2 cellular contexts compared by ENCODE assay signal in genomic region chr19:16542894-16543498, GRCh38.
TF ChIP-seq lines count a peak whose summit lies in the region.

No MANE protein-coding gene starts in this region.

TF ChIP-seq in H1, 55 proteins besides CTCF, POLR2A, EP300 and RAD21:
- TF ChIP-seq TAF1 (IDR thresholded peaks at IDR 0.05; ENCODE audit: low read depth, low read length) = no peak
- TF ChIP-seq CREB1 (IDR thresholded peaks at IDR 0.05) = no peak
- no peak for TF ChIP-seq EZH2 (IDR thresholded peaks at IDR 0.05; ENCODE audit: low read depth, low read length, severe bottlenecking)
- no peak for TF ChIP-seq SIX5 (IDR thresholded peaks at IDR 0.05; ENCODE audit: low read depth, low read length)
- TF ChIP-seq SAP30 (IDR thresholded peaks at IDR 0.05; ENCODE audit: insufficient read depth, insufficient replicate concordance, low read length) = no peak
- TF ChIP-seq TCF12 (IDR thresholded peaks at IDR 0.05; ENCODE audit: low read depth, low read length) = no peak
- no peak for TF ChIP-seq GTF2F1 (IDR thresholded peaks at IDR 0.05; ENCODE audit: borderline replicate concordance, low read depth, low read length)
- TF ChIP-seq HDAC2 (IDR thresholded peaks at IDR 0.05; ENCODE audit: borderline replicate concordance in 1 of 2, low read depth in 2 of 2, low read length in 2 of 2) = no peak
- no peak for TF ChIP-seq TAF7 (optimal IDR thresholded peaks at IDR 0.05; ENCODE audit: borderline replicate concordance, low read depth, low read length)
- TF ChIP-seq USF2 (IDR thresholded peaks at IDR 0.05; ENCODE audit: low read length) = no peak
- TF ChIP-seq FOSL1 (IDR thresholded peaks at IDR 0.05; ENCODE audit: insufficient read depth, low read depth, low read length) = no peak
- TF ChIP-seq YY1 (IDR thresholded peaks at IDR 0.05; ENCODE audit: low read depth, low read length) = no peak
- no peak for TF ChIP-seq E2F6 (IDR thresholded peaks at IDR 0.05)
- TF ChIP-seq EGR1 (IDR thresholded peaks at IDR 0.05; ENCODE audit: borderline replicate concordance, low read depth, low read length) = no peak
- TF ChIP-seq KDM4A (IDR thresholded peaks at IDR 0.05; ENCODE audit: low read depth, low read length, severe bottlenecking) = no peak
- TF ChIP-seq TBP (IDR thresholded peaks at IDR 0.05; ENCODE audit: low read depth, low read length) = no peak
- no peak for TF ChIP-seq JUN (IDR thresholded peaks at IDR 0.05; ENCODE audit: low read depth, low read length)
- TF ChIP-seq ATF2 (IDR thresholded peaks at IDR 0.05; ENCODE audit: low read length) = no peak
- TF ChIP-seq SP1 (IDR thresholded peaks at IDR 0.05; ENCODE audit: low read depth, low read length) = no peak
TF ChIP-seq in H1: peak in this region for 0.

TF ChIP-seq in neural cell, 6 proteins besides CTCF, POLR2A, EP300 and RAD21:
- TF ChIP-seq MXI1 (conservative IDR thresholded peaks at IDR 0.05; ENCODE audit: poor library complexity, severe bottlenecking) = no peak
- TF ChIP-seq SMC3 (conservative IDR thresholded peaks at IDR 0.05; ENCODE audit: poor library complexity) = no peak
- TF ChIP-seq POLR2AphosphoS5 (IDR thresholded peaks at IDR 0.05) = no peak
- TF ChIP-seq REST (IDR thresholded peaks at IDR 0.05; ENCODE audit: borderline replicate concordance) = no peak
- TF ChIP-seq EZH2 (IDR thresholded peaks at IDR 0.05; ENCODE audit: borderline replicate concordance, insufficient read depth, low read length, poor library complexity, severe bottlenecking) = no peak
- no peak for TF ChIP-seq TAF1 (IDR thresholded peaks at IDR 0.05; ENCODE audit: low read depth)
